In the genomic region with DNA sequence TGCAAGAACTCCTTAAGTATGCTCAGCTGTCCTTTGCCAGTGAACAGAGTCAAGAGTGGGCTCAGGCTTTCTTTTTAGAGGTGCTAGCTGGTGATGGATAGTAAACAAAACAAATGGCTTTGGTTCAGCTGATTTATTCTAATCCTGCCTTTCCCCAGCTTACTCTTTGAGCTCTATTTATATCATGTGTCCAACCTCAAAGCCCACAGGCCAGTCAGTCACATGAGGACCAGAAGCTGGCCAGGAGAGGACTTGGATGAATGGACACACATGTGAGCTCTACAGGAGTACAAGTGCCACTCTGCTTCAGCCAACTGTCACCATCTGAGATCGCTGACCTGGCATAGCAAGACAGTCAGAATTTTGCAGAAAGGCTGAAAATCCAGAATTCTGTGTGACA, we compare ENCODE assay signal across 14 cellular contexts.
"Had no signal": no experiment of that assay in that cellular context is flagged by ENCODE, and none has a peak within 500 bp of the region (broad histone marks: within the 10 kb centered on the region; RNA-seq: fewer than 3 reads in every experiment).

No MANE protein-coding gene starts in this region.

- H3K27me3 Mint-ChIP-seq: activated naive CD4-positive, alpha-beta T cell treated with anti-CD3 and anti-CD28 coated beads, Interleukin-2, amount 50 U/mL, for 24 hours; naive B cell had no signal

- ATAC-seq: left colon had no signal

- H3K27ac Mint-ChIP-seq: activated naive CD4-positive, alpha-beta T cell treated with anti-CD3 and anti-CD28 coated beads, Interleukin-2, amount 50 U/mL, for 24 hours; naive B cell had no signal

- H3K9me3 Mint-ChIP-seq: activated naive CD4-positive, alpha-beta T cell treated with anti-CD3 and anti-CD28 coated beads, Interleukin-2, amount 50 U/mL, for 24 hours; naive B cell had no signal

- DNase-seq: activated CD4-positive, alpha-beta T cell treated with anti-CD3 and anti-CD28 coated beads, Interleukin-2, amount 50 U/mL, for 1 hour; activated CD4-positive, CD25-positive, alpha-beta regulatory T cell treated with anti-CD3 and anti-CD28 coated beads, Interleukin-2, amount 50 U/mL, for 72 hours; activated CD8-positive, alpha-beta memory T cell treated with anti-CD3 and anti-CD28 coated beads for 24 hours; activated CD8-positive, alpha-beta memory T cell treated with anti-CD3 and anti-CD28 coated beads, Interleukin-2, amount 50 U/mL, for 48 hours; activated effector memory CD4-positive, alpha-beta T cell treated with anti-CD3 and anti-CD28 coated beads, Interleukin-2, amount 50 U/mL, for 16 hours; activated T-cell treated with anti-CD3 and anti-CD28 coated beads, Interleukin-2, amount 50 U/mL, for 48 hours; hippocampal formation; left colon; naive B cell; ovary; stimulated activated CD8-positive, alpha-beta memory T cell treated with anti-CD3 and anti-CD28 coated beads, Interleukin-4, amount 100 ng/mL, for 48 hours; stimulated activated naive CD4-positive, alpha-beta T cell had no signal

- H3K36me3 Mint-ChIP-seq: activated naive CD4-positive, alpha-beta T cell treated with anti-CD3 and anti-CD28 coated beads, Interleukin-2, amount 50 U/mL, for 24 hours; naive B cell had no signal

- H3K27ac ChIP-seq: dorsolateral prefrontal cortex, ovary had no signal

- H3K9me3 ChIP-seq: ovary had no signal

- H3K4me3 ChIP-seq: dorsolateral prefrontal cortex, ovary had no signal

- H3K4me3 Mint-ChIP-seq: activated naive CD4-positive, alpha-beta T cell treated with anti-CD3 and anti-CD28 coated beads, Interleukin-2, amount 50 U/mL, for 24 hours had no signal

- H3K36me3 ChIP-seq: ovary had no signal

- H3K27me3 ChIP-seq: dorsolateral prefrontal cortex, ovary had no signal
